In genomic region chr17:63623786-63624185, GRCh38 we compare ENCODE assay signal across 8 cellular contexts. TPM values are rescaled to one million over a fixed set of nuclear protein-coding genes. Genes with fewer than 3 reads are reported as not detected.
DNase-seq lines count a peak whose midpoint lies in the region; ATAC-seq and TF ChIP-seq lines count a peak whose summit lies in the region.

No MANE protein-coding gene starts in this region.

- no peak for TF ChIP-seq POLR2A in ovary (IDR thresholded peaks at IDR 0.05)

- WGBS in ovary, 3 donors: 27 to 36% (median 31%) methylated on average over 6 of the region's 6 CpGs

- 0 out of 2 replicates have a peak, but pooled peaks cover 8% of the 10 kb centered on the region for H3K79me2 ChIP-seq in PC-9 (ENCODE audit: low read depth)

- TF ChIP-seq CTCF in PC-9 (conservative IDR thresholded peaks at IDR 0.05) (no peak), epithelial cell of esophagus (IDR thresholded peaks at IDR 0.05; ENCODE audit: insufficient read depth, low read depth, low read length, missing control alignments) (no peak), ovary (IDR thresholded peaks at IDR 0.05) (no peak), GM10266 (IDR thresholded peaks at IDR 0.05; ENCODE audit: control insufficient read depth, insufficient read depth, low read depth, missing control alignments) (no peak)

- H3K27ac ChIP-seq in PC-9 (no peak overlapping the region), ovary (no peak overlapping the region)

- H2AFZ ChIP-seq in PC-9: no peak overlapping the region

- peak; percentile 16 for DNase-seq in ELR (ENCODE audit: low read depth)
- DNase-seq in PC-9: no peak
- DNase-seq in epithelial cell of esophagus (ENCODE audit: low read depth): no peak
- no peak for DNase-seq in ovary
- DNase-seq in Ammon's horn (ENCODE audit: low spot score): no peak
- no peak for DNase-seq in GM10266 (ENCODE audit: extremely low spot score)
- DNase-seq in dedifferentiated amniotic fluid mesenchymal stem cell (ENCODE audit: extremely low spot score): no peak

- peak overlapping the region; percentile 76 for H3K4me2 ChIP-seq in PC-9

- H3K9me2 ChIP-seq in PC-9 (ENCODE audit: insufficient read depth): no peaks in the 10 kb centered on the region

- ATAC-seq in HG02970 (IDR thresholded peaks at IDR 0.05; ENCODE audit: low FRiP score, unreplicated experiment): no peak

- no peaks in the 10 kb centered on the region; the same call in 1 of the 2 replicates for H4K20me1 ChIP-seq in PC-9 (ENCODE audit: insufficient read depth)

- intact Hi-C loops in PC-9 (cut with micrococcal nuclease; ENCODE audit: unreplicated experiment) (loop anchor here (2.0 to 5.0 kb wide), 4 partner anchors 54 to 219 kb away; partner anchors contain the start of genes SMARCD2 and STRADA), ovary (cut with DNase I) (no loop called here)

- no peaks in the 10 kb centered on the region for H3K36me3 ChIP-seq in PC-9 (ENCODE audit: low read depth)
- H3K36me3 ChIP-seq in ovary: no peaks in the 10 kb centered on the region

- no peak for TF ChIP-seq EP300 in ovary (IDR thresholded peaks at IDR 0.05)

- H3K27me3 ChIP-seq in PC-9 (ENCODE audit: insufficient read depth, low read depth): no peaks in the 10 kb centered on the region
- H3K27me3 ChIP-seq in ovary: no peaks in the 10 kb centered on the region

- H3F3A ChIP-seq in PC-9 (ENCODE audit: insufficient read depth, low read depth): no peaks in the 10 kb centered on the region

- POLR2A ChIA-PET in PC-9 (lab: Charles Lee; ENCODE audit: unreplicated experiment): interaction anchor here (0.5 to 0.7 kb wide), 2 partner anchors 19 to 150 kb away, joined by 3 read pairs; partner anchors contain the start of gene CCDC47

- peaks cover 12% of the 10 kb centered on the region; the same call in 1 of the 2 replicates for H3K4me1 ChIP-seq in PC-9 (replicated peaks; ENCODE audit: insufficient read depth)
- peaks cover 7% of the 10 kb centered on the region for H3K4me1 ChIP-seq in ovary (ENCODE audit: insufficient read depth)

- TSS peak; percentile 37 for BruUV-seq in PC-9 (replicated peaks; lab: Mats Ljungman, UMichigan)

- H3K4me3 ChIP-seq in PC-9 (peak overlapping the region; percentile 64; the same call in 1 of the 2 replicates), epithelial cell of esophagus (ENCODE audit: low read length) (peak overlapping the region; percentile 69), ovary (peak overlapping the region; percentile 50)

- H3K9me3 ChIP-seq in PC-9 (ENCODE audit: insufficient read depth, low read depth): no peaks in the 10 kb centered on the region
- no peaks in the 10 kb centered on the region for H3K9me3 ChIP-seq in ovary

- CTCF ChIA-PET in PC-9 (lab: Charles Lee): no interaction called here

RNA-seq across cellular contexts. Expression of gene MAP3K3, which starts 1.6 kb away (rescaled TPM):
- 12.9 and 14.1 TPM in 2 replicates for total RNA-seq in PC-9 (2021)
- 10 to 100 TPM; 32.2 to 41.0 (median 36.3) TPM for total RNA-seq in ovary
- 10 to 100 TPM; 34.0 to 36.4 TPM for polyA plus RNA-seq in ovary

RNA-seq across cellular contexts. Expression of gene TACO1, which starts 23.1 kb away (rescaled TPM):
- total RNA-seq in PC-9 (2021): 25.0 and 27.1 TPM in 2 replicates
- total RNA-seq in ovary: 10 to 100 TPM in 6 of 7 donors, 1 to 10 TPM in 1; 7.4 to 17.7 (median 12.5) TPM
- polyA plus RNA-seq in ovary: 10 to 100 TPM; 13.2 to 24.9 TPM
